Comparison of ENCODE assay signal across 22 cellular contexts in the genomic region with DNA sequence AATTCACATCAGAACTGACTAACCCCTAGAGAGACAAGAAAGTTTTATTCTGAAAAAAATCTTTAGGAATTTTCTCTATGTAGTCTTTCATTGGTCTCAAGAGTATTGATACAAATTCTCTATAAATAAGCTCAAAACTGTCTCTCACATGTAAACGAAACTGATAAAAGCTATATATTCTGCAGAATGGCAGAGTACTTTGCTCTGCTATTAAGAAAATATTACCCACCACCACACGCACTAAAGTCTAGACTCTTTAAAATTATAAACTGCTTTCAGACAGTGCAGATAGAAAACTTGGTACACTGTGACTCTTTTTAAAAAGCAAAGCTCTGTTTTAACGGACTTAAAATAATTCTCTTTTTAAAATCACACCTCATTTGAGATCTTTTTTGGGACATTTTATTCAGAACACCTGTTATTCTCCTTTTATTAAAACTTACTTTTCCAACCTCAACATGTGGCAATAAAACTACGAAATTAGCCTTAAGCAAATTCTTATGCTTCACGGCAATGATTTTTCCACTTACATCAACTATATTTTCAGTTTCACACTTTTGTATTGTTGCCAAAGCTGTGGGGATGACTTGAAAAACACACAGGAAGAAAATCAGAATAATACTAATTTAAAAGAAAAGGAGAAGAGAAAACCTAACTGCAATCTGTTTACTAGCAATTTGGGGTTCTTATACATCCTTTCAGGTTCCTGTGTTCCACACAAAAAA. TPM values are rescaled to one million over a fixed set of nuclear protein-coding genes. Genes with fewer than 3 reads are reported as not detected.
DNase-seq lines count a peak whose midpoint lies in the region; ATAC-seq, FAIRE-seq and TF ChIP-seq lines count a peak whose summit lies in the region.
"Had no signal": no experiment of that assay in that cellular context is flagged by ENCODE, and none has a peak within 500 bp of the region (broad histone marks: within the 10 kb centered on the region; RNA-seq: fewer than 3 reads in every experiment).

No MANE protein-coding gene starts in this region.

- CTCF ChIA-PET in GM12878 (lab: Yijun Ruan, JAX): no interaction called here

- H3K9me3 ChIP-seq in GM12878 (replicated peaks; ENCODE audit: control insufficient read depth, insufficient read depth, low read length): no peaks in the 10 kb centered on the region
- H3K9me3 ChIP-seq in upper lobe of right lung: no peaks in the 10 kb centered on the region
- H3K9me3 ChIP-seq: adrenal gland, esophagus squamous epithelium, ovary, vagina had no signal

- FAIRE-seq in GM12878 (lab: Jason Lieb, UNC): peak; percentile 72

- RAD21 ChIA-PET in GM12878 (lab: Charles Lee; ENCODE audit: unreplicated experiment): interaction anchor here (0.9 to 1.2 kb wide), 2 partner anchors 12 to 55 kb away, joined by 3 read pairs; no protein-coding TSS in a partner anchor

- no peaks in the 10 kb centered on the region for H3K4me1 Mint-ChIP-seq in activated T-helper 2 cell treated with anti-CD3 and anti-CD28 coated beads, Interferon-gamma antibody, Interleukin-2, Interleukin-4, amounts not matched to agents 10 μg/mL and 5 μg/mL and 100 μg/mL, durations not matched to agents 14 hours and 24 hours and 36 hours (ENCODE audit: low read depth)

- no peaks in the 10 kb centered on the region for H3K36me3 Mint-ChIP-seq in activated T-helper 2 cell treated with anti-CD3 and anti-CD28 coated beads, Interferon-gamma antibody, Interleukin-2, Interleukin-4, amounts not matched to agents 10 μg/mL and 5 μg/mL and 100 μg/mL, durations not matched to agents 14 hours and 24 hours and 36 hours (ENCODE audit: low read depth)

- H3K27me3 Mint-ChIP-seq in activated T-helper 2 cell treated with anti-CD3 and anti-CD28 coated beads, Interferon-gamma antibody, Interleukin-2, Interleukin-4, amounts not matched to agents 10 μg/mL and 5 μg/mL and 100 μg/mL, durations not matched to agents 14 hours and 24 hours and 36 hours (ENCODE audit: low read depth): peaks cover 3% of the 10 kb centered on the region
- H3K27me3 Mint-ChIP-seq: naive B cell had no signal

- no peak for TF ChIP-seq POLR2A in GM12878 (IDR thresholded peaks at IDR 0.05; ENCODE audit: low read depth, low read length)

- ATAC-seq in GM19043 (IDR thresholded peaks at IDR 0.05; ENCODE audit: low read depth, unreplicated experiment): peak; percentile 50
- ATAC-seq in HG02973 (IDR thresholded peaks at IDR 0.05; ENCODE audit: unreplicated experiment): peak; percentile 48
- ATAC-seq in GM12878: peak; percentile 76
- no peak for ATAC-seq in upper lobe of right lung
- ATAC-seq: HCT116 had no signal

- DNase-seq in GM12878 (ENCODE audit: low read depth, low spot score) (peak; percentile 15), upper lobe of right lung (no peak), DMS 273 (lab: John Stamatoyannopoulos, UW; ENCODE audit: unreplicated experiment) (no peak), ureter (ENCODE audit: low spot score) (no peak)
- no peak for DNase-seq in activated T-helper 2 cell treated with anti-CD3 and anti-CD28 coated beads, Interferon-gamma antibody, Interleukin-2, Interleukin-4, amounts not matched to agents 10 μg/mL and 5 μg/mL and 100 μg/mL, durations not matched to agents 14 hours and 24 hours and 36 hours (ENCODE audit: low spot score)
- DNase-seq: activated CD4-positive, alpha-beta T cell treated with anti-CD3 and anti-CD28 coated beads for 48 hours; activated CD8-positive, alpha-beta memory T cell treated with anti-CD3 and anti-CD28 coated beads, Interleukin-2, amount 50 U/mL, for 4 hours; activated effector memory CD4-positive, alpha-beta T cell treated with anti-CD3 and anti-CD28 coated beads, Interleukin-2, amount 50 U/mL, for 16 hours; adrenal gland; esophagus squamous epithelium; islet precursor cell; mammary epithelial cell; naive B cell; NCI-H187 treated with DMSO at 0.1 percent for 48 hours; ovary had no signal

- no peak overlapping the region for H3K27ac Mint-ChIP-seq in activated T-helper 2 cell treated with anti-CD3 and anti-CD28 coated beads, Interferon-gamma antibody, Interleukin-2, Interleukin-4, amounts not matched to agents 10 μg/mL and 5 μg/mL and 100 μg/mL, durations not matched to agents 14 hours and 24 hours and 36 hours

- BruUV-seq in GM12878 (replicated peaks; lab: Mats Ljungman, UMichigan): no TSS peak

- WGBS in GM12878 (ENCODE audit: insufficient coverage, insufficient replicate concordance, low lambda C conversion rate, missing lambda C conversion rate): 44% methylated on average over 5 of the region's 5 CpGs

- H3K4me1 ChIP-seq in GM12878 (ENCODE audit: control insufficient read depth, insufficient read depth, low read length) (peaks cover 3% of the 10 kb centered on the region; the same call in 1 of the 2 replicates), upper lobe of right lung (no peaks in the 10 kb centered on the region)

- H3K9ac ChIP-seq in GM12878 (ENCODE audit: control insufficient read depth, insufficient read depth, low read length): peak overlapping the region; percentile 12; the same call in 1 of the 2 replicates

- peak; percentile 39 to 47; a peak in 1 of 4 replicates for TF ChIP-seq EP300 in GM12878 (IDR thresholded peaks at IDR 0.05; ENCODE audit: borderline replicate concordance in 1 of 2, control insufficient read depth in 1 of 2, low read depth in 2 of 2, low read length in 2 of 2)

- no peaks in the 10 kb centered on the region for H3K9me3 Mint-ChIP-seq in activated T-helper 2 cell treated with anti-CD3 and anti-CD28 coated beads, Interferon-gamma antibody, Interleukin-2, Interleukin-4, amounts not matched to agents 10 μg/mL and 5 μg/mL and 100 μg/mL, durations not matched to agents 14 hours and 24 hours and 36 hours
- H3K9me3 Mint-ChIP-seq: naive B cell had no signal

- H3K27me3 ChIP-seq in GM12878 (replicated peaks in 1 of 2; ENCODE audit: control insufficient read depth in 2 of 2, insufficient read depth in 2 of 2, low read length in 1 of 2) (no peaks in the 10 kb centered on the region), upper lobe of right lung (no peaks in the 10 kb centered on the region)
- H3K27me3 ChIP-seq: adrenal gland, cardiac muscle cell, esophagus squamous epithelium, hepatocyte, ovary, vagina had no signal

- SMC1A ChIA-PET in GM12878 (lab: Charles Lee; ENCODE audit: uncharacterized antibody, unreplicated experiment): interaction anchor here (0.8 to 1.4 kb wide), 2 partner anchors 12 to 54 kb away, joined by 3 read pairs; no protein-coding TSS in a partner anchor

- H3K36me3 ChIP-seq in GM12878 (ENCODE audit: control insufficient read depth in 2 of 2, insufficient read depth in 2 of 2, low read length in 1 of 2): no peaks in the 10 kb centered on the region; a peak in 1 of 4 replicates
- H3K36me3 ChIP-seq in upper lobe of right lung: no peaks in the 10 kb centered on the region
- H3K36me3 ChIP-seq: adrenal gland, esophagus squamous epithelium, ovary, vagina had no signal

- H3K4me2 ChIP-seq in GM12878 (ENCODE audit: control insufficient read depth, insufficient read depth): peak overlapping the region; percentile 68
- H3K4me2 ChIP-seq: hepatocyte had no signal

- peak overlapping the region; percentile 51 for H2AFZ ChIP-seq in GM12878 (ENCODE audit: control insufficient read depth, low read depth, low read length)
- H2AFZ ChIP-seq: hepatocyte had no signal

- no peak for TF ChIP-seq RAD21 in GM12878 (IDR thresholded peaks at IDR 0.05; ENCODE audit: insufficient read depth, low read depth, low read length)

- TF ChIP-seq CTCF in GM12878 (IDR thresholded peaks at IDR 0.05 in 2 of 3, conservative IDR thresholded peaks at IDR 0.05 in 1 of 3; ENCODE audit: control insufficient read depth in 2 of 3, extremely low read depth in 1 of 3, insufficient read depth in 1 of 3, low read depth in 3 of 3, low read length in 3 of 3) (no peak), upper lobe of right lung (IDR thresholded peaks at IDR 0.05) (no peak)

- POLR2A ChIA-PET in GM12878 (lab: Charles Lee): interaction anchor here (0.7 to 1.2 kb wide), 2 partner anchors 12 to 68 kb away, joined by 3 read pairs; no protein-coding TSS in a partner anchor

- no peaks in the 10 kb centered on the region for H4K20me1 ChIP-seq in GM12878 (ENCODE audit: control insufficient read depth, insufficient read depth)

- H3K27ac ChIP-seq in GM12878 (ENCODE audit: control insufficient read depth, insufficient read depth) (peak overlapping the region; percentile 58), upper lobe of right lung (no peak overlapping the region)
- H3K27ac ChIP-seq: adrenal gland, cardiac muscle cell, esophagus squamous epithelium, hepatocyte, ovary, RWPE1, vagina had no signal

- H3K4me3 Mint-ChIP-seq in activated T-helper 2 cell treated with anti-CD3 and anti-CD28 coated beads, Interferon-gamma antibody, Interleukin-2, Interleukin-4, amounts not matched to agents 10 μg/mL and 5 μg/mL and 100 μg/mL, durations not matched to agents 14 hours and 24 hours and 36 hours (ENCODE audit: low read depth): no peak overlapping the region
- H3K4me3 Mint-ChIP-seq: naive B cell had no signal

- H3K79me2 ChIP-seq in GM12878 (ENCODE audit: control insufficient read depth, insufficient read depth, low read length): no peaks in the 10 kb centered on the region
- H3K79me2 ChIP-seq: hepatocyte had no signal

- intact Hi-C loops in GM12878 (cut with micrococcal nuclease; ENCODE audit: unreplicated experiment): no loop called here
- intact Hi-C loops in activated T-helper 2 cell treated with anti-CD3 and anti-CD28 coated beads, Interferon-gamma antibody, Interleukin-2, Interleukin-4, amounts not matched to agents 10 μg/mL and 5 μg/mL and 100 μg/mL, durations not matched to agents 14 hours and 24 hours and 36 hours (cut with micrococcal nuclease): no loop called here
- intact Hi-C loops in upper lobe of right lung (cut with DNase I): no loop called here

- H3K4me3 ChIP-seq in GM12878 (no peak overlapping the region), upper lobe of right lung (no peak overlapping the region)
- H3K4me3 ChIP-seq: adrenal gland, cardiac muscle cell, esophagus squamous epithelium, hepatocyte, ovary, vagina had no signal

- in situ Hi-C loops in GM12878 (cut with MboI): no loop called here

RNA-seq across cellular contexts. Expression of gene CCDC88A, which starts 58.0 kb away (rescaled TPM):
- 108 and 111 TPM in 2 replicates for total RNA-seq in GM12878 (2013; cell fraction: nucleolus; rRNA removed)
- 45.9 and 57.3 TPM in 2 replicates for total RNA-seq in GM12878 (2014; rRNA removed)
- 71.6 and 74.9 TPM in 2 replicates for total RNA-seq in GM12878 (2014; rRNA removed; fragmentation: Illumina TruSeq; extraction: Trizol)
- total RNA-seq in GM12878 (2021): 56.6 and 65.1 TPM in 2 replicates
- polyA plus RNA-seq in GM12878 (2011; ENCODE audit: low read depth): 13.6 TPM
- polyA plus RNA-seq in GM12878 (2011; rRNA removed): 1.8 and 3.0 TPM in 2 replicates
- polyA plus RNA-seq in GM12878 (2011; cell fraction: cytosol; rRNA removed): 0.61 and 0.69 TPM in 2 replicates
- polyA plus RNA-seq in GM12878 (2011; cell fraction: nucleus; rRNA removed): 1.9 and 2.4 TPM in 2 replicates
- polyA plus RNA-seq in GM12878 (2012): 18.4 and 20.1 TPM in 2 replicates
- 57.0 and 76.9 TPM in 2 replicates for polyA plus RNA-seq in GM12878 (2014; fragmentation: Illumina TruSeq; extraction: Trizol)
- 10 to 100 TPM; 27.7 to 30.2 TPM for polyA plus RNA-seq in GM12878 (2014; fragmentation: Nextera tagmentation; extraction: Ambion mirVana)
- 28.1 and 31.8 TPM in 2 replicates for polyA plus RNA-seq in GM12878 (2014; rRNA removed)
- polyA plus RNA-seq in GM12878 (2016; fragmentation: Nextera tagmentation; extraction: Ambion mirVana): 10 to 100 TPM; 45.8 to 52.4 TPM
- 2.1 and 3.9 TPM in 2 replicates for polyA minus RNA-seq in GM12878 (2011; rRNA and poly(A)+ RNA removed)
- 1.4 and 1.6 TPM in 2 replicates for polyA minus RNA-seq in GM12878 (2011; cell fraction: cytosol; rRNA and poly(A)+ RNA removed)
- polyA minus RNA-seq in GM12878 (2011; cell fraction: nucleus; rRNA and poly(A)+ RNA removed): 2.1 and 4.2 TPM in 2 replicates
- 19.0 and 19.8 TPM in 2 replicates for total RNA-seq in activated T-helper 2 cell treated with anti-CD3 and anti-CD28 coated beads, Interferon-gamma antibody, Interleukin-2, Interleukin-4, amounts not matched to agents 10 μg/mL and 5 μg/mL and 100 μg/mL, durations not matched to agents 14 hours and 24 hours and 36 hours
- 86.1 TPM for total RNA-seq in upper lobe of right lung
- 51.0 TPM for total RNA-seq in ureter
